7 cellular contexts compared by ENCODE assay signal in the genomic region with DNA sequence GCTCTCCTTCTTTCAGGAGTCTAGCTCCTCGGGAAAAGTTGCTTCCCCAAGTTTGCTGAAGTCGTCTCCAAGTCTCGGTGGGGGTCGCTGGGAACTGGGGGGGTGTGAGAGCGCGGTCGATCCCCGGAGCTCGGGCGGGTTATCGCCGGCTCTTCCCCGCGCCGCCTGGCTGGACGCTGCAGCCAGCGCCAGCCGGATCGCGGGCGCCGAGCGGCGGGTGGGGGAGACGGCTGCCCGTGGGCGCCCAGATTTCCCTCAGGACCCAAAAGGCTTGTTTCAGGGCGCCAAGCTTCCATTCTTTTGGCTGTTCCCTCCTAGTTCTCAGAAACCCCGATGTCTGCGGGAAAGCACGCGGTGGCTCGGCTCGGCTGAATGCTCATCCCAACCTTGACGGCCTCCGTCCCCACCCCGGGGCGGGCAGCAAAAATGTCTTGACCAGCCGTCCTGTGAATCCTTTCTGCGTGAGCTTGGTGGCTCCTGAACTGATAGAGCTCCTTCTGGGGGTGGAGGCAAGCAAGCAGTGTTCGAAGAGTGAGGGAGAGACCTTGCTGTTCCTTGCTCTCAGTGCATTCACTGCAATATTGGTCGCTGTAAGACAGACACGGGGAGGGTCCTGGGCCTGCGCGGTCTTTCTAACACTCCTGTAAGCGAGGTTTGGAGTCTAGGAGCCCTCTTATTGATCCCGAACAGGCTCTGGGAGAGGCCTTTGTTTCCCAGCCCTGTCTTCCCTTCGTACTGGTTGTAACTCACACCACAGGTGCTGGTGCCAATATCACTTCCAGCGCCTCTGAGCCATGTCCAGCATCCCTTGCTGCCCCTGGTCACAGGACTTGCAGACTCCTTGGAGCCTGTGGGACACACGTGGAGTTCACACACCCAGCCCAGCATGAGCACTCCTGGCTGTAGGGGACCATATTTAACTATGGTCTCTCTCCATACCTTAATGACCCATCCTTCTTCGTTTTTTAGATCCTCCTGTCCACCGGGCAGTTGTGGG. TPM values are rescaled to one million over a fixed set of nuclear protein-coding genes. Genes with fewer than 3 reads are reported as not detected.
DNase-seq lines count a peak whose midpoint lies in the region; ATAC-seq and TF ChIP-seq lines count a peak whose summit lies in the region.

No MANE protein-coding gene starts in this region.

- H3K27me3 ChIP-seq in muscle layer of duodenum (ENCODE audit: low read depth, low read length): peaks cover 4% of the 10 kb centered on the region

- peaks cover 14% of the 10 kb centered on the region for H3K27me3 Mint-ChIP-seq in endothelial cell (ENCODE audit: unreplicated experiment)

- POLR2A ChIA-PET in RWPE1 (lab: Yijun Ruan, JAX; ENCODE audit: low non-redundant PET): no interaction called here

- H3K27ac ChIP-seq in RWPE1: peak overlapping the region; percentile 93
- H3K27ac ChIP-seq in muscle layer of duodenum (ENCODE audit: low read length): peak overlapping the region; percentile 83

- H3K27ac Mint-ChIP-seq in endothelial cell (ENCODE audit: unreplicated experiment): no peak overlapping the region

- H3K4me3 ChIP-seq in muscle layer of duodenum (ENCODE audit: low read depth in 1 of 2, low read length in 2 of 2): peak overlapping the region; percentile 83 to 97

- peaks cover 15 to 27% of the 10 kb centered on the region in 2 donors for H3K36me3 ChIP-seq in muscle layer of duodenum (ENCODE audit: control insufficient read depth in 1 of 2, insufficient read depth in 2 of 2, low read length in 2 of 2)

- peak; percentile 37 for DNase-seq in GM10266 (ENCODE audit: extremely low spot score)
- DNase-seq in RWPE1 (ENCODE audit: low spot score): peak; percentile 29
- DNase-seq in endothelial cell (ENCODE audit: low spot score): peak; percentile 18
- no peak for DNase-seq in DMS153 treated with DMSO at 0.1 percent for 48 hours (lab: John Stamatoyannopoulos, UW; ENCODE audit: unreplicated experiment)
- no peak for DNase-seq in stimulated activated CD4-positive, alpha-beta T cell treated with anti-CD3 and anti-CD28 coated beads, Interleukin-15, amount 100 ng/mL, for 24 hours

- H3K9me3 Mint-ChIP-seq in endothelial cell (ENCODE audit: unreplicated experiment): no peaks in the 10 kb centered on the region

- CTCF ChIA-PET in RWPE1 (lab: Yijun Ruan, JAX): interaction anchor here (0.5 to 1.6 kb wide), 10 partner anchors 9 to 1480 kb away, joined by 3 to 10 read pairs (median 4); no protein-coding TSS in a partner anchor

- TF ChIP-seq CTCF in GM10266 (IDR thresholded peaks at IDR 0.05; ENCODE audit: control insufficient read depth, insufficient read depth, low read depth, missing control alignments): no peak
- no peak for TF ChIP-seq CTCF in RWPE1 (conservative IDR thresholded peaks at IDR 0.05; ENCODE audit: low read depth)
- no peak for TF ChIP-seq CTCF in endothelial cell (IDR thresholded peaks at IDR 0.05; ENCODE audit: unreplicated experiment)

- no peaks in the 10 kb centered on the region for H3K9me3 ChIP-seq in muscle layer of duodenum (ENCODE audit: control insufficient read depth in 1 of 2, low read length in 2 of 2)

- H3K4me1 Mint-ChIP-seq in endothelial cell (ENCODE audit: unreplicated experiment): peaks cover 8% of the 10 kb centered on the region

- ATAC-seq in HG02588 (IDR thresholded peaks at IDR 0.05; ENCODE audit: unreplicated experiment): no peak

- H3K4me1 ChIP-seq in muscle layer of duodenum (ENCODE audit: control insufficient read depth in 1 of 2, insufficient read depth in 2 of 2, low read length in 2 of 2): peaks cover 12 to 52% of the 10 kb centered on the region in 2 donors

- H3K4me3 Mint-ChIP-seq in endothelial cell (ENCODE audit: unreplicated experiment): peak overlapping the region; percentile 84

- no peaks in the 10 kb centered on the region for H3K36me3 Mint-ChIP-seq in endothelial cell (ENCODE audit: low read depth, unreplicated experiment)

RNA-seq across cellular contexts. Expression of gene ZBTB16, which starts 1.8 kb away (rescaled TPM):
- 0.54 TPM for total RNA-seq in endothelial cell (ENCODE audit: unreplicated experiment)

Comparison
In these comparisons a context has a peak if more than half of its experiments do, and no peak if none do; other contexts are left out.
1. DNase-seq: peak in GM10266 (single experiment), RWPE1 (single experiment) and endothelial cell (single experiment); none in DMS153 treated with DMSO at 0.1 percent for 48 hours (single experiment) and stimulated activated CD4-positive, alpha-beta T cell treated with anti-CD3 and anti-CD28 coated beads, Interleukin-15, amount 100 ng/mL, for 24 hours (single experiment).